Comparison of ENCODE assay signal across 8 cellular contexts in the genomic region with DNA sequence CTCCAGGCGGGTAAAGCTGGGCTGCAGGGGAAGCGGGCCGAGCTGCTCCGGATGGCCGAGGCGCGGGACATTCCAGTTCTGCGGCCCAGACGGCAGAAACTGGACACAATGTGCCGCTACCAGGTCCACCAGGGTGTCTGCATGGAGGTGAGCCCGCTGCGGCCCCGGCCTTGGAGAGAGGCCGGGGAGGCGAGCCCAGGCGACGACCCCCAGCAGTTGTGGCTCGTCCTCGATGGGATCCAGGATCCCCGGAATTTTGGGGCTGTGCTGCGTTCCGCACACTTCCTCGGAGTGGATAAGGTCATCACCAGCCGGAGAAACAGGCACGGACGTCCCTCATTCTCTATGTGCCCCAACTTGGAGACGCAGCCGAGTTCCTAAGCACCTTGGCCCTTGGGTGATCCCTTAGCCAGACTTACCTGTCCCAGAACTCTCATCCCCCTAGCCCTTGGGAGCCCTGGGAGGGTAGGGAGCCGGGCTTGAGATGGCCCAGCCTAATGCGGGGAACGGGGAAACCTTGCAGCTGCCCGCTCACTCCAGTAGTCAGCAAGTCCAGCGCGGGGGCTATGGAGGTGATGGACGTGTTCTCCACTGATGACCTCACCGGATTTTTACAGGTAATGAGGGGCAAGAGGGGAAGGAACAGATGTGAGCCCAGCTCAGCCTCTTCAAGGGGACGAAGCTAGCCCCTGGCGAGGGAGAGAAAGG. TPM values are rescaled to one million over a fixed set of nuclear protein-coding genes. Genes with fewer than 3 reads are reported as not detected.
DNase-seq lines count a peak whose midpoint lies in the region; ATAC-seq lines count a peak whose summit lies in the region.

No MANE protein-coding gene starts in this region.

- peaks cover 7% of the 10 kb centered on the region for H3K79me2 ChIP-seq in trophoblast cell (ENCODE audit: control insufficient read depth, insufficient read depth, low read length, poor library complexity)

- peaks cover 7 to 12% of the 10 kb centered on the region in 2 experiments for H3K4me1 ChIP-seq in trophoblast cell (ENCODE audit: control insufficient read depth in 1 of 2, insufficient read depth in 2 of 2, low read length in 2 of 2)

- H2BK5ac ChIP-seq in trophoblast cell (ENCODE audit: low read depth, low read length, poor library complexity): no peak overlapping the region

- DNase-seq in DMS 273 (lab: John Stamatoyannopoulos, UW; ENCODE audit: unreplicated experiment) (peak; percentile 62), DMS 273 treated with DMSO at 0.1 percent for 48 hours (lab: John Stamatoyannopoulos, UW) (no peak), Right ventricle myocardium superior (no peak), trophoblast cell (peak in 1 of 2 donors; percentile 12), DMS153 (lab: John Stamatoyannopoulos, UW) (no peak)
- DNase-seq in activated CD8-positive, alpha-beta memory T cell treated with anti-CD3 and anti-CD28 coated beads, Interleukin-2, amount 50 U/mL, for 48 hours: peak; percentile 73

- peak overlapping the region; percentile 83 for H3K4me3 ChIP-seq in trophoblast cell (ENCODE audit: low read depth, low read length)

- H3K27ac ChIP-seq in trophoblast cell (ENCODE audit: low read depth, low read length): no peak overlapping the region

- ATAC-seq in HG03571 (IDR thresholded peaks at IDR 0.05; ENCODE audit: unreplicated experiment) (peak; percentile 13), Right ventricle myocardium superior (ENCODE audit: poor library complexity) (peak; percentile 12), GM18868 (IDR thresholded peaks at IDR 0.05; ENCODE audit: unreplicated experiment) (no peak)

- no peak overlapping the region for H3K23ac ChIP-seq in trophoblast cell (ENCODE audit: low read length)

- H2AFZ ChIP-seq in trophoblast cell (ENCODE audit: insufficient read depth, low read length, poor library complexity): peak overlapping the region; percentile 94

- peak overlapping the region; percentile 57 for H3K9ac ChIP-seq in trophoblast cell (ENCODE audit: low read length)

- H2AK5ac ChIP-seq in trophoblast cell (ENCODE audit: low read length): no peak overlapping the region

- H3K27me3 ChIP-seq in trophoblast cell (ENCODE audit: insufficient read depth, low read length): no peaks in the 10 kb centered on the region

- H3K36me3 ChIP-seq in trophoblast cell (ENCODE audit: control insufficient read depth in 1 of 2, insufficient read depth in 2 of 2, low read length in 2 of 2): peaks cover 3 to 4% of the 10 kb centered on the region in 2 experiments

- H2BK12ac ChIP-seq in trophoblast cell (ENCODE audit: low read length): no peak overlapping the region

- H3K4ac ChIP-seq in trophoblast cell (ENCODE audit: low read depth, low read length): peak overlapping the region; percentile 21

- intact Hi-C loops in Right ventricle myocardium superior (cut with DNase I): no loop called here

- H4K12ac ChIP-seq in trophoblast cell (ENCODE audit: low read depth, low read length): no peak overlapping the region

- no peak overlapping the region for H3K18ac ChIP-seq in trophoblast cell (ENCODE audit: low read length)

- peak overlapping the region; percentile 33 for H3K14ac ChIP-seq in trophoblast cell (ENCODE audit: low read length)

- H2BK120ac ChIP-seq in trophoblast cell (ENCODE audit: insufficient read depth, low read length, poor library complexity): no peak overlapping the region

- peak overlapping the region; percentile 92 for H3K4me2 ChIP-seq in trophoblast cell (ENCODE audit: low read length)

- H4K91ac ChIP-seq in trophoblast cell (ENCODE audit: low read depth, low read length): peak overlapping the region; percentile 20

- no peaks in the 10 kb centered on the region for H3K9me3 ChIP-seq in trophoblast cell (ENCODE audit: insufficient read depth, low read depth, low read length)

- H3K79me1 ChIP-seq in trophoblast cell (ENCODE audit: low read length): peaks cover 8% of the 10 kb centered on the region

- H4K8ac ChIP-seq in trophoblast cell (ENCODE audit: low read depth, low read length): peak overlapping the region; percentile 89

- WGBS in trophoblast cell (ENCODE audit: extremely low coverage, insufficient coverage, insufficient read length): no CpG with 5 or more reads among the region's 38 CpGs

RNA-seq across cellular contexts. Expression of gene MRM1, which starts 0.8 kb away (rescaled TPM):
- total RNA-seq in Right ventricle myocardium superior: 8.3 TPM
- 0.86 and 1.1 TPM in 2 replicates for polyA plus RNA-seq in trophoblast cell (2013)

RNA-seq across cellular contexts. Expression of gene DHRS11, which starts 10.5 kb away (rescaled TPM):
- total RNA-seq in Right ventricle myocardium superior: 13.9 TPM
- 5.6 and 5.7 TPM in 2 replicates for polyA plus RNA-seq in trophoblast cell (2013)

RNA-seq across cellular contexts. Expression of gene GGNBP2, which starts 57.5 kb away (rescaled TPM):
- total RNA-seq in Right ventricle myocardium superior: 36.6 TPM
- polyA plus RNA-seq in trophoblast cell (2013): 61.1 and 62.0 TPM in 2 replicates

Comparison
In these comparisons a context has a peak if more than half of its experiments do, and no peak if none do; other contexts are left out.
1. DNase-seq: peak in DMS 273 (single experiment) and activated CD8-positive, alpha-beta memory T cell treated with anti-CD3 and anti-CD28 coated beads, Interleukin-2, amount 50 U/mL, for 48 hours (single experiment); none in DMS 273 treated with DMSO at 0.1 percent for 48 hours (single experiment), Right ventricle myocardium superior (single experiment) and DMS153 (single experiment).